Comparison of ENCODE assay signal across 12 cellular contexts in the genomic region with DNA sequence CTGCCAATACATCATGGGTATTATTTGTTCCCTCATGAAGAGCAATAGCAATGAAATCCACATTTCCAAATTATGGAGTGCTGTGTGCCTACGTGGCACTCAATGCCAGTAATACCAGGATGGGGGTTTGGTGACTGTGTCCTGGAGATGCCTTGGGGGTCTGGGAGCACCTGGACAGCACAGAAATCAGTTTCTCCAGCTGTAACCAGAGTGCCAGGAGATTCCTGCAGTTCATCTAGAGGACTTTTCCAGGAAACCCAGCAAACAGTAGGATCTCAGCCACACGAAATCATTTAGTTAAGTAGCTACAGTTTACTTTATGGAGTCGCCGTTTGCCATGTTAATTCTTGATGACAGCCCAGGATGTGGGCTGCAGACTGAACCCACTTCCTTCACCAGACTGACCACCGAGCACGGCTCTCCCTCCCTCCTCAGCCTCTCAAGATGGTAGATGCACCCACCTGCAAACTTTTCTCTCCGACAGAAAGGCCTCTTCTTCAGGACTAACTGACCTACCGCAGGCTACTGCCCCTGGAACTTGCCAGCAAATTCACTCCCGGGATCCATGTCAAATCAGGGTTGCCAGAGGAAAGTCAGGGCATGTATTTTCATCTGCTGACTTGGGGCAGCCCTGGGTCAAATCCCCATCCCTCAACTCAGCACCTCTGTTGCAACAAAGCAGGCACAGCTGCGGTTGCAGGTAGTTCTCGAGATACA. TPM values are rescaled to one million over a fixed set of nuclear protein-coding genes. Genes with fewer than 3 reads are reported as not detected.
A peak's percentile ranks its signal among the peaks of the same experiment; 100 is the strongest.
DNase-seq lines count a peak whose midpoint lies in the region; ATAC-seq and TF ChIP-seq lines count a peak whose summit lies in the region.
"Had no signal": no experiment of that assay in that cellular context is flagged by ENCODE, and none has a peak within 500 bp of the region (broad histone marks: within the 10 kb centered on the region; RNA-seq: fewer than 3 reads in every experiment).

No MANE protein-coding gene starts in this region.

- intact Hi-C loops in CD14-positive monocyte (cut with micrococcal nuclease) = no loop called here

- H3K4me3 ChIP-seq in foreskin fibroblast (ENCODE audit: low read depth in 1 of 2, low read length in 2 of 2) = no peak overlapping the region
- H3K4me3 ChIP-seq: right lobe of liver had no signal

- no peaks in the 10 kb centered on the region for H3K9me3 Mint-ChIP-seq in CD14-positive monocyte
- no peaks in the 10 kb centered on the region for H3K9me3 Mint-ChIP-seq in effector memory CD8-positive, alpha-beta T cell

- ATAC-seq in GM19035 (IDR thresholded peaks at IDR 0.05; ENCODE audit: unreplicated experiment) = peak; percentile 37
- ATAC-seq in effector memory CD8-positive, alpha-beta T cell (replicated peaks) = peak; percentile 80
- ATAC-seq in activated CD4-positive, CD25-positive, alpha-beta regulatory T cell treated with anti-CD3 and anti-CD28 coated beads, Interleukin-2, amount 50 U/mL, for 24 hours = no peak

- H3K4me1 Mint-ChIP-seq in CD14-positive monocyte = peaks cover 11% of the 10 kb centered on the region
- peaks cover 30 to 33% of the 10 kb centered on the region in 2 donors for H3K4me1 Mint-ChIP-seq in effector memory CD8-positive, alpha-beta T cell (ENCODE audit: low read depth in 2 of 2)

- no peak for TF ChIP-seq CTCF in CD14-positive monocyte (IDR thresholded peaks at IDR 0.05)
- TF ChIP-seq CTCF in foreskin fibroblast (IDR thresholded peaks at IDR 0.05; ENCODE audit: low read depth, low read length) = no peak

- DNase-seq in CD14-positive monocyte (ENCODE audit: low spot score) (no peak), M059J (ENCODE audit: low read depth) (peak; percentile 9), midbrain (lab: John Stamatoyannopoulos, UW) (no peak), foreskin fibroblast (no peak)
- DNase-seq in effector memory CD8-positive, alpha-beta T cell = peak in 1 of 3 experiments; percentile 18
- no peak for DNase-seq in activated CD4-positive, CD25-positive, alpha-beta regulatory T cell treated with anti-CD3 and anti-CD28 coated beads, Interleukin-2, amount 50 U/mL, for 72 hours
- DNase-seq: C1 segment of cervical spinal cord, cerebellar nuclear complex, NCI-H1930, right lobe of liver had no signal

- H3K36me3 Mint-ChIP-seq in CD14-positive monocyte = peaks cover 41 to 45% of the 10 kb centered on the region in 2 donors
- H3K36me3 Mint-ChIP-seq in effector memory CD8-positive, alpha-beta T cell (ENCODE audit: insufficient read depth) = peaks cover 5% of the 10 kb centered on the region

- H3K27me3 Mint-ChIP-seq in CD14-positive monocyte (ENCODE audit: low read depth in 3 of 3) = peaks cover 0 to 3% (median 2%) of the 10 kb centered on the region in 3 donors
- no peaks in the 10 kb centered on the region for H3K27me3 Mint-ChIP-seq in effector memory CD8-positive, alpha-beta T cell

- peak overlapping the region in 4 of 7 donors; percentile 13 to 71 (median 46) for H3K27ac Mint-ChIP-seq in CD14-positive monocyte
- H3K27ac Mint-ChIP-seq in effector memory CD8-positive, alpha-beta T cell = peak overlapping the region; percentile 84 to 94

- H3K4me3 Mint-ChIP-seq in CD14-positive monocyte = no peak overlapping the region
- peak overlapping the region; percentile 82 to 87 for H3K4me3 Mint-ChIP-seq in effector memory CD8-positive, alpha-beta T cell

RNA-seq across cellular contexts. Expression of a gene that starts 30.3 kb away (rescaled TPM):
- polyA plus RNA-seq in CD14-positive monocyte = under 1 TPM in 1 of 2 donors, not detected in 1; 0.02 TPM
- total RNA-seq in M059J (2014; rRNA removed; shearing (Covaris generic)) = 34.0 and 85.4 TPM in 2 replicates

Comparison
In these comparisons a context has a peak if more than half of its experiments do, and no peak if none do; other contexts are left out.
1. H3K4me3 Mint-ChIP-seq: peak in effector memory CD8-positive, alpha-beta T cell (2 of 2); none in CD14-positive monocyte (0 of 2).
2. ATAC-seq: peak in GM19035 (single experiment) and effector memory CD8-positive, alpha-beta T cell (single experiment); none in activated CD4-positive, CD25-positive, alpha-beta regulatory T cell treated with anti-CD3 and anti-CD28 coated beads, Interleukin-2, amount 50 U/mL, for 24 hours (0 of 2).